29 cellular contexts compared by ENCODE assay signal in genomic region chr4:81665050-81665449, GRCh38.
"Had no signal": no experiment of that assay in that cellular context is flagged by ENCODE, and none has a peak within 500 bp of the region (broad histone marks: within the 10 kb centered on the region; RNA-seq: fewer than 3 reads in every experiment).

No MANE protein-coding gene starts in this region.

- H3K27me3 ChIP-seq: neutrophil, pancreas, sigmoid colon, stomach, thyroid gland, tibial nerve, upper lobe of left lung, vagina had no signal

- H3K36me3 Mint-ChIP-seq: naive thymus-derived CD8-positive, alpha-beta T cell; natural killer cell treated with Interleukin-12 subunit alpha and Interleukin-12 subunit beta and Interleukin-15 and Interleukin-18, amount 100 ng/mL, for 72 hours; stimulated activated effector memory CD8-positive, alpha-beta T cell treated with anti-CD3 and anti-CD28 coated beads, Interleukin-12 subunit alpha, Interleukin-12 subunit beta, amount 100 ng/mL, for 72 hours; stimulated activated naive B cell treated with anti-CD40 and anti-IgM and Interleukin-4, amounts not matched to agents 10 μg/mL and 1 μg/mL and 100 μg/mL, for 72 hours had no signal

- H3K9me3 Mint-ChIP-seq: natural killer cell treated with Interleukin-12 subunit alpha and Interleukin-12 subunit beta and Interleukin-15 and Interleukin-18, amount 100 ng/mL, for 72 hours; nephron progenitor cell; neural crest cell; stimulated activated effector memory CD8-positive, alpha-beta T cell treated with anti-CD3 and anti-CD28 coated beads, Interleukin-12 subunit alpha, Interleukin-12 subunit beta, amount 100 ng/mL, for 72 hours; stimulated activated naive B cell treated with anti-CD40 and anti-IgM and Interleukin-4, amounts not matched to agents 10 μg/mL and 1 μg/mL and 100 μg/mL, for 72 hours; stimulated activated naive CD8-positive, alpha-beta T cell treated with anti-CD3 and anti-CD28 coated beads, Interleukin-15, Interleukin-2, amounts not matched to agents 100 ng/mL and 50 ng/mL, for 24 hours had no signal

- ATAC-seq: naive thymus-derived CD8-positive, alpha-beta T cell; natural killer cell treated with Interleukin-12 subunit alpha and Interleukin-12 subunit beta and Interleukin-15 and Interleukin-18, amount 100 ng/mL, for 72 hours; pancreas; psoas muscle; right cardiac atrium; stimulated activated effector memory CD8-positive, alpha-beta T cell treated with anti-CD3 and anti-CD28 coated beads, Interleukin-12 subunit alpha, Interleukin-12 subunit beta, amount 100 ng/mL, for 72 hours; stimulated activated naive B cell treated with anti-CD40 and anti-IgM and Interleukin-4, amounts not matched to agents 10 μg/mL and 1 μg/mL and 100 μg/mL, for 72 hours had no signal

- H3K36me3 ChIP-seq: neutrophil, pancreas, sigmoid colon, stomach, thoracic aorta, thyroid gland, tibial nerve, upper lobe of left lung, vagina had no signal

- DNase-seq: naive thymus-derived CD8-positive, alpha-beta T cell; nephron progenitor cell; nucleus accumbens; pancreas; posterior cingulate gyrus; psoas muscle; right cardiac atrium; sigmoid colon; small intestine; stimulated activated CD4-positive, alpha-beta T cell treated with anti-CD3 and anti-CD28 coated beads, Interleukin-15, amount 100 ng/mL, for 24 hours; stimulated activated CD4-positive, alpha-beta T cell treated with anti-CD3 and anti-CD28 coated beads, Interleukin-2, amount 100 ng/mL, for 24 hours; stimulated activated CD4-positive, alpha-beta T cell treated with anti-CD3 and anti-CD28 coated beads, Interleukin-2, amount 100 ng/mL, for 48 hours; stimulated activated CD4-positive, alpha-beta T cell treated with anti-CD3 and anti-CD28 coated beads, Interleukin-4, amount 100 ng/mL, for 24 hours; stimulated activated naive B cell treated with anti-CD40 and anti-IgM and Interleukin-4, amounts not matched to agents 10 μg/mL and 1 μg/mL and 100 μg/mL, for 72 hours; stimulated activated naive CD4-positive, alpha-beta T cell treated with Interleukin-2 at 50 U/mL for 16 hours; stomach; thyroid gland; trophoblast cell; upper lobe of left lung had no signal

- H3K27me3 Mint-ChIP-seq: progenitor cell of endocrine pancreas; stimulated activated naive B cell treated with anti-CD40 and anti-IgM and Interleukin-4, amounts not matched to agents 10 μg/mL and 1 μg/mL and 100 μg/mL, for 72 hours; stimulated activated naive CD8-positive, alpha-beta T cell treated with anti-CD3 and anti-CD28 coated beads, Interleukin-15, Interleukin-2, amounts not matched to agents 100 ng/mL and 50 ng/mL, for 24 hours had no signal

- H3K27ac Mint-ChIP-seq: natural killer cell treated with Interleukin-12 subunit alpha and Interleukin-12 subunit beta and Interleukin-15 and Interleukin-18, amount 100 ng/mL, for 72 hours; nephron progenitor cell; progenitor cell of endocrine pancreas; stimulated activated effector memory CD8-positive, alpha-beta T cell treated with anti-CD3 and anti-CD28 coated beads, Interleukin-12 subunit alpha, Interleukin-12 subunit beta, amount 100 ng/mL, for 72 hours; stimulated activated naive B cell treated with anti-CD40 and anti-IgM and Interleukin-4, amounts not matched to agents 10 μg/mL and 1 μg/mL and 100 μg/mL, for 72 hours; stimulated activated naive CD8-positive, alpha-beta T cell treated with anti-CD3 and anti-CD28 coated beads, Interleukin-15, Interleukin-2, amounts not matched to agents 100 ng/mL and 50 ng/mL, for 24 hours had no signal

- H3K9me3 ChIP-seq: neutrophil, pancreas, psoas muscle, sigmoid colon, stomach, thoracic aorta, thyroid gland, tibial nerve, upper lobe of left lung, vagina had no signal

- H3K27ac ChIP-seq: neutrophil, pancreas, psoas muscle, sigmoid colon, stomach, thoracic aorta had no signal

- FAIRE-seq: pancreas, small intestine, urothelium cell line had no signal

- H3K4me1 Mint-ChIP-seq: naive thymus-derived CD8-positive, alpha-beta T cell; neural crest cell had no signal

- H3K4me1 ChIP-seq: pancreas, psoas muscle had no signal

- H3K4me3 Mint-ChIP-seq: naive thymus-derived CD8-positive, alpha-beta T cell; natural killer cell treated with Interleukin-12 subunit alpha and Interleukin-12 subunit beta and Interleukin-15 and Interleukin-18, amount 100 ng/mL, for 72 hours; nephron progenitor cell; neural crest cell; stimulated activated effector memory CD8-positive, alpha-beta T cell treated with anti-CD3 and anti-CD28 coated beads, Interleukin-12 subunit alpha, Interleukin-12 subunit beta, amount 100 ng/mL, for 72 hours; stimulated activated naive B cell treated with anti-CD40 and anti-IgM and Interleukin-4, amounts not matched to agents 10 μg/mL and 1 μg/mL and 100 μg/mL, for 72 hours; stimulated activated naive CD8-positive, alpha-beta T cell treated with anti-CD3 and anti-CD28 coated beads, Interleukin-15, Interleukin-2, amounts not matched to agents 100 ng/mL and 50 ng/mL, for 24 hours had no signal

- H3K4me3 ChIP-seq: pancreas, psoas muscle, sigmoid colon, stomach, thoracic aorta, thyroid gland, tibial nerve, upper lobe of left lung, vagina had no signal
